8 cellular contexts compared by ENCODE assay signal in the genomic region with DNA sequence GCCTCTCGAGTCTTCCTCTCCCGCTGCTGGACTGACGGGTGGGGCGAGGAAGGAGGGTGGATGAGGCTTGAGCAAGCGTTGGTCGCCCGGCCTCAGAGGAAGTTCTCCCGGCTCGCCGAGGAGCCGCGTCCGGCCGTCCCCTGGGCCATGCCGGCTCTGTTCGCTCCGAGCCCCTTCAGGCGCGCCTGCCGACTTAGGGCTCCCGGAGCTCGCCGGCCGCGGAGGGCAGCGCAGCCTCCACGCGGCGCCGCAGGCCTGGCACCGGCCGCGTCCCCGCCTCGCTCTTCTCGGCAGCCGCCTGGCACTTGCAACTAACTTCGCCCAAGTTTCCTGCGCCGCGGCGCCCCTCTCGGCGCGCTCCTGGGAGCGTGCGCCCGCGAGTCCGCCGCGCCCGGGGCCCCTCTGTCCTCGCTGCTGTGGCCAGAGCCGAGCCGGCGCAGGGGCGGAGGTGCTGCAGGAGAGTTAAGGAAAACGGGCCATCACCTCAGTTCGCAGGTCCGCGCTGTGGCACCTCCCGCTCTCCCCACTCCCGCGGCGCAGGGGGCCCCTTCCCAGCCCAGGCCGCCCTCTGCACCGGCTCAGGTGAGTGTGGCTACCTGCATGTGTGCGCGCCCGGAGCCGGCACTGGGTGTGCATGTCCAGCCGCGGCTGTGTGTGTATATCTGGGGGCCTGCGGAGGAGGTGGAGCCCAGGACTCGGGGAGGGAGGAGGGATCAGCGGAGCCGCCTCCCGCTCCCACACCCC. TPM values are rescaled to one million over a fixed set of nuclear protein-coding genes. Genes with fewer than 3 reads are reported as not detected.
DNase-seq lines count a peak whose midpoint lies in the region; ATAC-seq and TF ChIP-seq lines count a peak whose summit lies in the region.

No MANE protein-coding gene starts in this region.

- CTCF ChIA-PET in Panc1 (lab: Charles Lee), result no interaction called here

- H3K27me3 ChIP-seq in Panc1 (ENCODE audit: control insufficient read depth, insufficient read depth, low read length) (peaks cover 2% of the 10 kb centered on the region; the same call in 1 of the 2 replicates), fibroblast of lung (ENCODE audit: control insufficient read depth, insufficient read depth, low read length) (peaks cover 45% of the 10 kb centered on the region)

- H4K20me1 ChIP-seq in fibroblast of lung (ENCODE audit: control insufficient read depth, extremely low read depth, insufficient read depth, low read length), result no peaks in the 10 kb centered on the region

- H3K9me3 ChIP-seq in Panc1 (ENCODE audit: control insufficient read depth, insufficient read depth, low read depth, low read length) (no peaks in the 10 kb centered on the region), fibroblast of lung (ENCODE audit: control insufficient read depth, insufficient read depth, low read depth, low read length) (no peaks in the 10 kb centered on the region)

- ATAC-seq in Panc1, result peak; percentile 72
- no peak for ATAC-seq in GM18867 (IDR thresholded peaks at IDR 0.05; ENCODE audit: unreplicated experiment)

- H3K9ac ChIP-seq in fibroblast of lung (ENCODE audit: insufficient read depth, low read length), result no peak overlapping the region

- intact Hi-C loops in Panc1 (cut with micrococcal nuclease; ENCODE audit: unreplicated experiment), result no loop called here

- BruUV-seq in Panc1 (replicated peaks; lab: Mats Ljungman, UMichigan), result no TSS peak

- H3K4me1 ChIP-seq in Panc1 (ENCODE audit: control insufficient read depth, insufficient read depth, low read length) (0 out of 2 replicates have a peak, but pooled peaks cover 4% of the 10 kb centered on the region), fibroblast of lung (ENCODE audit: control insufficient read depth, extremely low read depth, insufficient read depth, low read length) (no peaks in the 10 kb centered on the region)

- no peak overlapping the region for H3K27ac ChIP-seq in Panc1 (ENCODE audit: low read length)
- H3K27ac ChIP-seq in fibroblast of lung (ENCODE audit: insufficient read depth, low read length), result no peak overlapping the region

- H2AFZ ChIP-seq in fibroblast of lung (ENCODE audit: low read length), result no peak overlapping the region

- H3K79me2 ChIP-seq in fibroblast of lung (ENCODE audit: control insufficient read depth, insufficient read depth, low read length), result no peaks in the 10 kb centered on the region

- H3K36me3 ChIP-seq in Panc1 (ENCODE audit: control insufficient read depth, insufficient read depth, low read length), result no peaks in the 10 kb centered on the region
- H3K36me3 ChIP-seq in fibroblast of lung (ENCODE audit: control insufficient read depth, insufficient read depth, low read length), result no peaks in the 10 kb centered on the region

- H3K4me2 ChIP-seq in fibroblast of lung (ENCODE audit: extremely low read depth, insufficient read depth, low read length), result no peak overlapping the region

- in situ Hi-C loops in Panc1 (cut with HindIII; ENCODE audit: low pct_unique_long_range_greater_than_20kb, low sequenced_read_pairs), result no loop called here

- peak; percentile 57 for DNase-seq in NCI-H82 (lab: John Stamatoyannopoulos, UW)
- no peak for DNase-seq in NCI-H82 treated with DMSO at 0.1 percent for 48 hours (lab: John Stamatoyannopoulos, UW; ENCODE audit: unreplicated experiment)
- DNase-seq in Panc1 (ENCODE audit: low read depth, low spot score), result no peak
- peak; percentile 59 to 75 for DNase-seq in fibroblast of lung (ENCODE audit: low read depth in 2 of 2)
- peak; percentile 32 for DNase-seq in occipital lobe (lab: John Stamatoyannopoulos, UW)
- no peak for DNase-seq in GDM1 (lab: John Stamatoyannopoulos, UW)
- DNase-seq in SHP77 (lab: John Stamatoyannopoulos, UW), result no peak

- no peak for TF ChIP-seq CTCF in Panc1 (IDR thresholded peaks at IDR 0.05)
- no peak for TF ChIP-seq CTCF in fibroblast of lung (conservative IDR thresholded peaks at IDR 0.05 in 1 of 2, IDR thresholded peaks at IDR 0.05 in 1 of 2; ENCODE audit: low read depth in 1 of 2, low read length in 2 of 2)

- peak overlapping the region; percentile 48 to 69 for H3K4me3 ChIP-seq in Panc1 (ENCODE audit: low read depth in 2 of 2, low read length in 2 of 2)
- H3K4me3 ChIP-seq in fibroblast of lung (replicated peaks in 1 of 4; ENCODE audit: control extremely low read depth in 1 of 4, insufficient read depth in 1 of 4, low read depth in 3 of 4, low read length in 4 of 4), result peak overlapping the region in 1 of 4 experiments; percentile 7

- POLR2A ChIA-PET in Panc1 (lab: Charles Lee), result no interaction called here

RNA-seq across cellular contexts. Expression of a gene that starts 0.6 kb away (rescaled TPM):
- total RNA-seq in Panc1 (2021; ENCODE audit: unreplicated experiment) (3.5 TPM), fibroblast of lung (not detected in 2 replicates), occipital lobe (4.2 TPM)
- polyA plus RNA-seq in Panc1 (2012; ENCODE audit: insufficient read length), result 3.2 TPM
- polyA plus RNA-seq in fibroblast of lung, result not detected in 2 replicates
- polyA plus RNA-seq in fibroblast of lung (2012), result not detected in 2 replicates
- polyA minus RNA-seq in fibroblast of lung (ENCODE audit: low replicate concordance), result not detected in 2 replicates

Comparison
In these comparisons a context has a peak if more than half of its experiments do, and no peak if none do; other contexts are left out.
1. DNase-seq: peak in NCI-H82 (single experiment), fibroblast of lung (2 of 2) and occipital lobe (single experiment); none in NCI-H82 treated with DMSO at 0.1 percent for 48 hours (single experiment), Panc1 (single experiment), GDM1 (single experiment) and SHP77 (0 of 2).